2 cellular contexts compared by ENCODE assay signal in genomic region chr6:31086788-31087440, GRCh38.
TF ChIP-seq lines count a peak whose summit lies in the region.

No MANE protein-coding gene starts in this region.

TF ChIP-seq in A549, 52 proteins besides CTCF, POLR2A, EP300 and RAD21:
- TF ChIP-seq ZFP36 (IDR thresholded peaks at IDR 0.05; ENCODE audit: borderline replicate concordance, partially characterized antibody) = no peak
- TF ChIP-seq HDAC2 (IDR thresholded peaks at IDR 0.05) = no peak
- no peak for TF ChIP-seq SMC3 (IDR thresholded peaks at IDR 0.05)
- TF ChIP-seq REST (IDR thresholded peaks at IDR 0.05) = no peak
- TF ChIP-seq JUNB (IDR thresholded peaks at IDR 0.05) = no peak
- TF ChIP-seq TP53 (CRISPR knock-in tag; IDR thresholded peaks at IDR 0.05) = no peak
- TF ChIP-seq E2F6 (IDR thresholded peaks at IDR 0.05; ENCODE audit: borderline replicate concordance, low read depth) = no peak
- TF ChIP-seq MAZ (IDR thresholded peaks at IDR 0.05; ENCODE audit: borderline replicate concordance, low read depth, low read length) = no peak
- no peak for TF ChIP-seq FOSL2 (IDR thresholded peaks at IDR 0.05)
- TF ChIP-seq FOSL2 (CRISPR knock-in tag; IDR thresholded peaks at IDR 0.05) = no peak
- no peak for TF ChIP-seq PHF8 (IDR thresholded peaks at IDR 0.05; ENCODE audit: borderline replicate concordance, low read depth)
- TF ChIP-seq RFX5 (IDR thresholded peaks at IDR 0.05) = no peak
- no peak for TF ChIP-seq GATA3 (IDR thresholded peaks at IDR 0.05; ENCODE audit: borderline replicate concordance)
- TF ChIP-seq FOSB (CRISPR knock-in tag; IDR thresholded peaks at IDR 0.05) = no peak
- TF ChIP-seq EHMT2 (IDR thresholded peaks at IDR 0.05; ENCODE audit: low read depth) = no peak
- no peak for TF ChIP-seq MYC (IDR thresholded peaks at IDR 0.05; ENCODE audit: borderline replicate concordance, low read length)
- no peak for TF ChIP-seq CBX8 (IDR thresholded peaks at IDR 0.05)
- TF ChIP-seq CBX2 (IDR thresholded peaks at IDR 0.05; ENCODE audit: borderline replicate concordance, low read depth) = no peak
- no peak for TF ChIP-seq NFE2L2 (conservative IDR thresholded peaks at IDR 0.05; ENCODE audit: low read length)
- TF ChIP-seq PBX3 (IDR thresholded peaks at IDR 0.05) = no peak
- TF ChIP-seq POLR2AphosphoS2 (conservative IDR thresholded peaks at IDR 0.05; ENCODE audit: low read length) = no peak

TF ChIP-seq in IMR-90, 13 proteins besides CTCF, POLR2A, EP300 and RAD21:
- TF ChIP-seq MAZ (IDR thresholded peaks at IDR 0.05; ENCODE audit: borderline replicate concordance, low read depth, low read length) (0 out of 2 replicates have a peak, but pooled peaks have one; percentile 18), ELK1 (IDR thresholded peaks at IDR 0.05; ENCODE audit: borderline replicate concordance, low read depth, low read length) (no peak), FOS (IDR thresholded peaks at IDR 0.05; ENCODE audit: low read depth, low read length) (peak; percentile 30; the same call in 1 of the 2 replicates), NFE2L2 (IDR thresholded peaks at IDR 0.05; ENCODE audit: low read depth, low read length) (peak; percentile 36; the same call in 1 of the 2 replicates), MAFK (IDR thresholded peaks at IDR 0.05; ENCODE audit: low read depth, low read length) (no peak), MXI1 (IDR thresholded peaks at IDR 0.05; ENCODE audit: borderline replicate concordance, low read depth, low read length) (no peak), CHD1 (IDR thresholded peaks at IDR 0.05; ENCODE audit: low read depth, low read length) (no peak)
- TF ChIP-seq, protein P1, sequence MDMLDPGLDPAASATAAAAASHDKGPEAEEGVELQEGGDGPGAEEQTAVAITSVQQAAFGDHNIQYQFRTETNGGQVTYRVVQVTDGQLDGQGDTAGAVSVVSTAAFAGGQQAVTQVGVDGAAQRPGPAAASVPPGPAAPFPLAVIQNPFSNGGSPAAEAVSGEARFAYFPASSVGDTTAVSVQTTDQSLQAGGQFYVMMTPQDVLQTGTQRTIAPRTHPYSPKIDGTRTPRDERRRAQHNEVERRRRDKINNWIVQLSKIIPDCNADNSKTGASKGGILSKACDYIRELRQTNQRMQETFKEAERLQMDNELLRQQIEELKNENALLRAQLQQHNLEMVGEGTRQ (IDR thresholded peaks at IDR 0.05; ENCODE audit: low read depth, low read length) = no peak
